ENCODE assay signal across 8 cellular contexts in the genomic region with DNA sequence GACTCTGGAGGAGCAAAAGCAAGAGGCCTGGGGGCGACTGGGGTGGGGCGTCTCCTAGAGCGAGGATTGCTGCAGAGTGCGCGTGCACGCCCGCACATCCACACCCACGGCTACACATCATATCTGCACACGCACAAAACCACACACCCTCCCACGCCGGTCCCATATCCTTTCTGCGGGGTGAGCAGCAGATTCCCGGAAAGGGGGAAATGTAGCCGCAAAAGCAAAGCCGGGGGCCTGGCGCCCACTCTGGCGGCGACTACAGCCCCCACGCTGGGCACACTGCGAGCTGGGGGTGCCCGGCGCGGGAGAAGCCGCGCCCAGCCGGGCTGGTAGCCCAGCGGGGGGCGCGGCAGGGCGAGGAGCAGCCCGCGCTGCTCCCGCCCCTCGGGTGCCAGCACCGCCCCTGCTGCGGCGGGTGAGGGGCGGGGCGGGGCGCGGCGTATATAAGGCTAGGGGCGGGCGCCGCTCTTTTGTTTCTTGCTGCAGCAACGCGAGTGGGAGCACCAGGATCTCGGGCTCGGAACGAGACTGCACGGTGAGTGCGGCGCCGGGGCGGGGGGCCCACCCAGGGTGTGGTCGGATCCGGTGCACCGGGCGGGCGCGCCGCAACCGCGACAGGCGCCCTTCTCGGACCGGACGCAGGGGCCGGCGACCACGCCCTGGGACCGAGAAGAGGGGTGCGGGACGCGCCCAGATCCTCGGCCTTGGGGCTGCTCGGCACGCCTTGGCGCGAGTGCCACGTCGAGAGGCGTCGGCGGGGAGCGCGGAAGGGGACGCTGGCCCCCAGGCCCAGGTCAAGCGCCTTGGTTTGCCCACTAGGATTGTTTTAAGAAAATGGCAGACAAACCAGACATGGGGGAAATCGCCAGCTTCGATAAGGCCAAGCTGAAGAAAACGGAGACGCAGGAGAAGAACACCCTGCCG. TPM values are rescaled to one million over a fixed set of nuclear protein-coding genes. Genes with fewer than 3 reads are reported as not detected.
A peak's percentile ranks its signal among the peaks of the same experiment; 100 is the strongest.
DNase-seq lines count a peak whose midpoint lies in the region; ATAC-seq and TF ChIP-seq lines count a peak whose summit lies in the region.

Gene TMSB10, plus strand, starts transcription at position 476 of the 927 bp plus-strand sequence.

- peaks cover 14% of the 10 kb centered on the region for H3K9me2 ChIP-seq in GM23338 (ENCODE audit: insufficient read depth)

- H3K36me3 ChIP-seq in ES-I3 (ENCODE audit: insufficient read depth, low read length): no peaks in the 10 kb centered on the region; the same call in none of the 2 replicates
- no peaks in the 10 kb centered on the region for H3K36me3 ChIP-seq in GM23338 (ENCODE audit: insufficient read depth)
- peaks cover 46% of the 10 kb centered on the region for H3K36me3 ChIP-seq in SJSA1
- peaks cover 10 to 13% of the 10 kb centered on the region in 2 donors for H3K36me3 ChIP-seq in neuronal stem cell (replicated peaks in 1 of 2; ENCODE audit: control insufficient read depth in 2 of 2, insufficient read depth in 2 of 2, low read length in 2 of 2)

- H3K9ac ChIP-seq in ES-I3 (ENCODE audit: low read depth, low read length) (peak within 1 kb of the TSS; percentile 88), neuronal stem cell (ENCODE audit: low read depth, low read length, poor library complexity) (peak within 1 kb of the TSS; percentile 96)

- peaks cover 10% of the 10 kb centered on the region for H3K4me1 ChIP-seq in ES-I3 (ENCODE audit: insufficient read depth, low read length)
- peaks cover 10% of the 10 kb centered on the region for H3K4me1 ChIP-seq in GM23338 (ENCODE audit: insufficient read depth)
- H3K4me1 ChIP-seq in SJSA1 (replicated peaks): peaks cover 23% of the 10 kb centered on the region
- H3K4me1 ChIP-seq in neuronal stem cell (ENCODE audit: control insufficient read depth in 2 of 2, insufficient read depth in 1 of 2, low read depth in 1 of 2, low read length in 2 of 2): peaks cover 2 to 9% of the 10 kb centered on the region in 2 donors

- peaks cover 3% of the 10 kb centered on the region; the same call in 1 of the 2 replicates for H3F3A ChIP-seq in GM23338 (replicated peaks; ENCODE audit: low read depth)

- peak within 1 kb of the TSS; percentile 89 for H3K4me3 Mint-ChIP-seq in GM23338

- peaks cover 21% of the 10 kb centered on the region; the same call in 2 of the 3 replicates for H3K4me1 Mint-ChIP-seq in GM23338

- peak within 1 kb of the TSS; percentile 46 for H3K4ac ChIP-seq in neuronal stem cell (ENCODE audit: low read length)

- H3K18ac ChIP-seq in neuronal stem cell (ENCODE audit: low read length): peak within 1 kb of the TSS; percentile 99

- H3K9me3 ChIP-seq in ES-I3 (ENCODE audit: control insufficient read depth, insufficient read depth, low read length): no peaks in the 10 kb centered on the region
- no peaks in the 10 kb centered on the region for H3K9me3 ChIP-seq in SJSA1 (replicated peaks)
- H3K9me3 ChIP-seq in neuronal stem cell (replicated peaks in 1 of 2; ENCODE audit: control insufficient read depth in 2 of 2, insufficient read depth in 1 of 2, low read depth in 1 of 2, low read length in 2 of 2): peaks cover 2 to 7% of the 10 kb centered on the region in 2 donors

- H2BK12ac ChIP-seq in neuronal stem cell (ENCODE audit: low read length): peak within 1 kb of the TSS; percentile 99

- peaks cover 7% of the 10 kb centered on the region for H3K79me2 ChIP-seq in GM23338 (replicated peaks; ENCODE audit: insufficient read depth)

- H2BK5ac ChIP-seq in neuronal stem cell (ENCODE audit: low read length): peak within 1 kb of the TSS; percentile 96

- H4K8ac ChIP-seq in neuronal stem cell (ENCODE audit: low read depth, low read length): no peak within 1 kb of the TSS

- peak within 1 kb of the TSS; percentile 63 for H2BK15ac ChIP-seq in neuronal stem cell (ENCODE audit: low read length)

- no CpG with 5 or more reads among the region's 94 CpGs for WGBS in neuronal stem cell (ENCODE audit: extremely low coverage in 2 of 2, insufficient read length in 2 of 2, insufficient replicate concordance in 1 of 2), 2 donors

- H3K9me3 Mint-ChIP-seq in GM23338: peaks cover 8% of the 10 kb centered on the region; the same call in 2 of the 3 replicates

- peak; percentile 52 for ATAC-seq in GM23338

- peak within 1 kb of the TSS; percentile 83 for H2AK5ac ChIP-seq in neuronal stem cell (ENCODE audit: low read depth, low read length)

- no peaks in the 10 kb centered on the region for H4K20me1 ChIP-seq in GM23338 (replicated peaks; ENCODE audit: insufficient read depth)

- H2BK120ac ChIP-seq in neuronal stem cell (ENCODE audit: low read depth, low read length): peak within 1 kb of the TSS; percentile 78

- H3K4me2 ChIP-seq in GM23338: peak within 1 kb of the TSS; percentile 92
- peak within 1 kb of the TSS; percentile 96 for H3K4me2 ChIP-seq in neuronal stem cell (ENCODE audit: insufficient read depth, low read length, poor library complexity, severe bottlenecking)

- peak within 1 kb of the TSS; percentile 95 for H3K23ac ChIP-seq in neuronal stem cell (ENCODE audit: low read depth, low read length, poor library complexity)

- peaks cover 35% of the 10 kb centered on the region for H3K36me3 Mint-ChIP-seq in GM23338 (ENCODE audit: low read depth)

- no peak within 1 kb of the TSS for H3K27ac Mint-ChIP-seq in GM23338

- H3K4me3 ChIP-seq in GM23338: peak within 1 kb of the TSS; percentile 95
- H3K4me3 ChIP-seq in SJSA1: peak within 1 kb of the TSS; percentile 97
- H3K4me3 ChIP-seq in neuronal stem cell (ENCODE audit: low read length in 2 of 2): peak within 1 kb of the TSS; percentile 92 to 100

- H3K27me3 Mint-ChIP-seq in GM23338 (ENCODE audit: insufficient read depth, low read depth, poor library complexity): peaks cover 27% of the 10 kb centered on the region

- H2AFZ ChIP-seq in GM23338 (peak within 1 kb of the TSS; percentile 89), neuronal stem cell (ENCODE audit: low read length) (peak within 1 kb of the TSS; percentile 97)

- peaks cover 3% of the 10 kb centered on the region for H3K79me1 ChIP-seq in neuronal stem cell (ENCODE audit: low read depth, low read length)

- DNase-seq in GM23338 (ENCODE audit: low spot score): peak; percentile 64
- peak; percentile 86 for DNase-seq in LHCN-M2 (ENCODE audit: low read depth)
- DNase-seq in SJSA1 (ENCODE audit: low read depth in 1 of 2, low spot score in 2 of 2): peak; percentile 94 to 95
- DNase-seq in activated gamma-delta T cell treated with anti-CD3 and anti-CD28 coated beads, Interleukin-2, amount 50 U/mL, for 16 hours (ENCODE audit: low read depth): peak; percentile 76
- peak; percentile 69 for DNase-seq in foreskin melanocyte
- DNase-seq in neuronal stem cell (ENCODE audit: low spot score): peak; percentile 76
- peak in 47 of 49 donors; percentile 13 to 93 (median 51) for DNase-seq in substantia nigra (lab: John Stamatoyannopoulos, UW)

- H3K27me3 ChIP-seq in GM23338 (ENCODE audit: insufficient read depth) (peaks cover 23% of the 10 kb centered on the region), SJSA1 (replicated peaks) (no peaks in the 10 kb centered on the region), neuronal stem cell (ENCODE audit: control insufficient read depth in 3 of 3, insufficient read depth in 3 of 3, low read depth in 1 of 3, low read length in 3 of 3) (peaks cover 0 to 7% (median 5%) of the 10 kb centered on the region in 3 experiments)

- TF ChIP-seq CTCF in GM23338 (conservative IDR thresholded peaks at IDR 0.05; ENCODE audit: low read depth in 2 of 2): no peak

- H3K27ac ChIP-seq in GM23338 (ENCODE audit: low read depth): peak within 1 kb of the TSS; percentile 21; the same call in 1 of the 2 replicates
- H3K27ac ChIP-seq in SJSA1: peak within 1 kb of the TSS; percentile 96
- H3K27ac ChIP-seq in neuronal stem cell (replicated peaks; ENCODE audit: low read length): peak within 1 kb of the TSS; percentile 79
- peak within 1 kb of the TSS; percentile 73 for H3K27ac ChIP-seq in substantia nigra (ENCODE audit: low read depth, low read length, poor library complexity, severe bottlenecking)

- no peak within 1 kb of the TSS for H4K91ac ChIP-seq in neuronal stem cell (ENCODE audit: low read depth, low read length, poor library complexity)

- H3K14ac ChIP-seq in neuronal stem cell (ENCODE audit: low read length): peak within 1 kb of the TSS; percentile 89

RNA-seq across cellular contexts. Expression of gene TMSB10, which starts in this region (rescaled TPM):
- 834 and 976 TPM in 2 replicates for total RNA-seq in GM23338 (2014; rRNA removed; shearing (Covaris generic))
- 2,942 and 3,166 TPM in 2 replicates for polyA plus RNA-seq in GM23338 (2016; fragmentation: Nextera tagmentation; extraction: Ambion mirVana)
- 8,362 and 12,675 TPM in 2 replicates for total RNA-seq in LHCN-M2 (2014; rRNA removed)
- 12,366 TPM for polyA plus RNA-seq in LHCN-M2 (2012)
- total RNA-seq in SJSA1 (2014; rRNA removed; shearing (Covaris generic)): 10,548 and 13,048 TPM in 2 replicates
- polyA plus RNA-seq in neuronal stem cell (2013, experiment 1 of 2): 1,798 TPM
- 1,767 TPM for polyA plus RNA-seq in neuronal stem cell (2013, experiment 2 of 2)

Comparison
In these comparisons a context has a peak if more than half of its experiments do, and no peak if none do; other contexts are left out.
1. Peak in every context shown above with its lines: DNase-seq, ATAC-seq, H3K4me3 ChIP-seq and H3K27ac ChIP-seq.
2. H3K27ac ChIP-seq: peak in every context shown above with its lines; median percentile 96 in SJSA1; 79 in neuronal stem cell; 73 in substantia nigra; 21 in GM23338.